Comparison of ENCODE assay signal across 1 cellular context in the genomic region with DNA sequence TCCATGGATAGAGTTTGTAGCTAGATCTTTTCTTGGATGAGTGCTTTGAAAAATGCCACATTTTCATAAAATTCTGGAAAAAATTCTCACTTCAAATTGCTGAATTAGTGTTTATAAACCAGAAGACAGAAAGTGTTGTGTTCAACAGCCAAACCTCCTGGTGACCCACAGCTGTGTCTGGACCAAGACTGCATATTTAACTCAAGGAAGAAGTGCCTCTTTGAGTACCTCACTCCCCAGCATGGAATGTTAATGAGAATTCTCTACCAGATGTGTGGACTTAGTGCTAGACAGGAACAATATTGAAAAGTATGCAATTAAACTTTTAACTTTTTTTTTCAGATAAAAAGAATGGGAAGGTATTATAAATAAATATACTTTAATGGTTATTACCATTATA.
TF ChIP-seq lines count a peak whose summit lies in the region.

No MANE protein-coding gene starts in this region.

TF ChIP-seq in GM23338, 12 proteins besides CTCF, POLR2A, EP300 and RAD21 (continued from another document):
- TF ChIP-seq, protein P1, sequence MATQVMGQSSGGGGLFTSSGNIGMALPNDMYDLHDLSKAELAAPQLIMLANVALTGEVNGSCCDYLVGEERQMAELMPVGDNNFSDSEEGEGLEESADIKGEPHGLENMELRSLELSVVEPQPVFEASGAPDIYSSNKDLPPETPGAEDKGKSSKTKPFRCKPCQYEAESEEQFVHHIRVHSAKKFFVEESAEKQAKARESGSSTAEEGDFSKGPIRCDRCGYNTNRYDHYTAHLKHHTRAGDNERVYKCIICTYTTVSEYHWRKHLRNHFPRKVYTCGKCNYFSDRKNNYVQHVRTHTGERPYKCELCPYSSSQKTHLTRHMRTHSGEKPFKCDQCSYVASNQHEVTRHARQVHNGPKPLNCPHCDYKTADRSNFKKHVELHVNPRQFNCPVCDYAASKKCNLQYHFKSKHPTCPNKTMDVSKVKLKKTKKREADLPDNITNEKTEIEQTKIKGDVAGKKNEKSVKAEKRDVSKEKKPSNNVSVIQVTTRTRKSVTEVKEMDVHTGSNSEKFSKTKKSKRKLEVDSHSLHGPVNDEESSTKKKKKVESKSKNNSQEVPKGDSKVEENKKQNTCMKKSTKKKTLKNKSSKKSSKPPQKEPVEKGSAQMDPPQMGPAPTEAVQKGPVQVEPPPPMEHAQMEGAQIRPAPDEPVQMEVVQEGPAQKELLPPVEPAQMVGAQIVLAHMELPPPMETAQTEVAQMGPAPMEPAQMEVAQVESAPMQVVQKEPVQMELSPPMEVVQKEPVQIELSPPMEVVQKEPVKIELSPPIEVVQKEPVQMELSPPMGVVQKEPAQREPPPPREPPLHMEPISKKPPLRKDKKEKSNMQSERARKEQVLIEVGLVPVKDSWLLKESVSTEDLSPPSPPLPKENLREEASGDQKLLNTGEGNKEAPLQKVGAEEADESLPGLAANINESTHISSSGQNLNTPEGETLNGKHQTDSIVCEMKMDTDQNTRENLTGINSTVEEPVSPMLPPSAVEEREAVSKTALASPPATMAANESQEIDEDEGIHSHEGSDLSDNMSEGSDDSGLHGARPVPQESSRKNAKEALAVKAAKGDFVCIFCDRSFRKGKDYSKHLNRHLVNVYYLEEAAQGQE (IDR thresholded peaks at IDR 0.05; ENCODE audit: unreplicated experiment), result no peak
- no peak for TF ChIP-seq ZNF331 (CRISPR knock-in tag; IDR thresholded peaks at IDR 0.05; ENCODE audit: low read depth)
- TF ChIP-seq POLR2AphosphoS5 (IDR thresholded peaks at IDR 0.05; ENCODE audit: low read depth), result no peak
- TF ChIP-seq JUNB (IDR thresholded peaks at IDR 0.05; ENCODE audit: unreplicated experiment), result no peak
- no peak for TF ChIP-seq STAT1 (IDR thresholded peaks at IDR 0.05; ENCODE audit: unreplicated experiment)
- no peak for TF ChIP-seq ZNF114 (CRISPR knock-in tag; IDR thresholded peaks at IDR 0.05)
TF ChIP-seq in GM23338: peak in this region for 0.
